Comparison of ENCODE assay signal across 22 cellular contexts in the genomic region with DNA sequence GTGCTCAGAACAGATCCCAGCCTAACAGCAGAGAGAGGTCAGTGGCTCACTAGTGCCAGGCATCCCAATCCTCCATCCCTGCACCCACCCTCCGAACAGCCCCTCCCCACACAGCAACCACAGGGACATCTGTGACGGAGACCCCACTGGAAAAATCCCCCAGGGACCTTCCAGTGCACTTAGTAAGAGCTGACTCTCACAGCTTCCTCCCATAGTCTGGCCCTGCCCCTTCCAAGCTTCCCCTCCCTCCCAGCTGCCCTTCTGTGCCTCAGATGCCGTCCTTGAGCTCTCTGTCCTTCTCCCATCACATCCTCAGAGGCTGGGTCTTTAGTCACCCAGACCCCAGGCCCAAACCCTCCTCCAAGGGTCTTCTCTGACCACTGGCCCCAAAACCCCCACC. TPM values are rescaled to one million over a fixed set of nuclear protein-coding genes. Genes with fewer than 3 reads are reported as not detected.
"Had no signal": no experiment of that assay in that cellular context is flagged by ENCODE, and none has a peak within 500 bp of the region (broad histone marks: within the 10 kb centered on the region; RNA-seq: fewer than 3 reads in every experiment).

No MANE protein-coding gene starts in this region.

- H3K4me1 Mint-ChIP-seq: activated naive CD8-positive, alpha-beta T cell treated with anti-CD3 and anti-CD28 coated beads, Interleukin-2, amount 10 ng/mL, durations not matched to agents 7 days and 5 days; immature natural killer cell had no signal

- H3K36me3 Mint-ChIP-seq: activated CD4-positive, alpha-beta memory T cell treated with anti-CD3 and anti-CD28 coated beads for 36 hours; activated naive CD8-positive, alpha-beta T cell treated with anti-CD3 and anti-CD28 coated beads, Interleukin-2, amount 10 ng/mL, durations not matched to agents 7 days and 5 days; immature natural killer cell; naive thymus-derived CD8-positive, alpha-beta T cell had no signal

- H3K4me1 ChIP-seq: foreskin keratinocyte, left lung, prostate gland, right atrium auricular region, upper lobe of right lung had no signal

- H3K4me3 ChIP-seq: coronary artery, hepatocyte, left lung, lung, ovary, prostate gland, right atrium auricular region, upper lobe of right lung had no signal

- H3K4me3 Mint-ChIP-seq: activated CD4-positive, alpha-beta memory T cell treated with anti-CD3 and anti-CD28 coated beads for 36 hours; activated naive CD4-positive, alpha-beta T cell treated with anti-CD3 and anti-CD28 coated beads for 36 hours; activated naive CD8-positive, alpha-beta T cell treated with anti-CD3 and anti-CD28 coated beads, Interleukin-2, amount 10 ng/mL, durations not matched to agents 7 days and 5 days; immature natural killer cell; naive thymus-derived CD8-positive, alpha-beta T cell; T-helper 1 cell treated with Interleukin-12 subunit alpha and Interleukin-12 subunit beta and Interleukin-4 antibody, amounts not matched to agents 30 μg/mL and 1 μg/mL, for 36 hours had no signal

- H3K9me3 ChIP-seq: left lung, ovary, prostate gland, right atrium auricular region, upper lobe of right lung had no signal

- H3K27ac ChIP-seq: coronary artery, foreskin keratinocyte, hepatocyte, left lung, ovary, prostate gland, right atrium auricular region, upper lobe of right lung had no signal

- H3K36me3 ChIP-seq: left lung, ovary, prostate gland, right atrium auricular region, upper lobe of right lung had no signal

- H3K9me3 Mint-ChIP-seq: activated CD4-positive, alpha-beta memory T cell treated with anti-CD3 and anti-CD28 coated beads for 36 hours; activated naive CD4-positive, alpha-beta T cell treated with anti-CD3 and anti-CD28 coated beads for 36 hours; activated naive CD8-positive, alpha-beta T cell treated with anti-CD3 and anti-CD28 coated beads, Interleukin-2, amount 10 ng/mL, durations not matched to agents 7 days and 5 days; immature natural killer cell; T-helper 1 cell treated with Interleukin-12 subunit alpha and Interleukin-12 subunit beta and Interleukin-4 antibody, amounts not matched to agents 30 μg/mL and 1 μg/mL, for 36 hours had no signal

- H3K27ac Mint-ChIP-seq: activated CD4-positive, alpha-beta memory T cell treated with anti-CD3 and anti-CD28 coated beads for 36 hours; activated naive CD4-positive, alpha-beta T cell treated with anti-CD3 and anti-CD28 coated beads for 36 hours; activated naive CD8-positive, alpha-beta T cell treated with anti-CD3 and anti-CD28 coated beads, Interleukin-2, amount 10 ng/mL, durations not matched to agents 7 days and 5 days; immature natural killer cell had no signal

- DNase-seq: activated CD4-positive, alpha-beta memory T cell treated with anti-CD3 and anti-CD28 coated beads for 36 hours; activated CD4-positive, alpha-beta T cell treated with anti-CD3 and anti-CD28 coated beads for 48 hours; activated effector memory CD4-positive, alpha-beta T cell treated with Interleukin-2 at 50 U/mL for 16 hours; activated naive CD4-positive, alpha-beta T cell treated with anti-CD3 and anti-CD28 coated beads for 36 hours; activated naive CD8-positive, alpha-beta T cell treated with anti-CD3 and anti-CD28 coated beads, Interleukin-2, amount 10 ng/mL, durations not matched to agents 7 days and 5 days; activated T-cell treated with anti-CD3 and anti-CD28 coated beads, Interleukin-2, amount 50 U/mL, for 48 hours; amniotic stem cell; cerebellar nuclear complex; immature natural killer cell; left lung; naive thymus-derived CD8-positive, alpha-beta T cell; ovary; stimulated activated CD4-positive, alpha-beta T cell treated with anti-CD3 and anti-CD28 coated beads, Interleukin-4, amount 100 ng/mL, for 24 hours; stimulated activated naive CD4-positive, alpha-beta T cell treated with Interleukin-2 at 50 U/mL for 16 hours; upper lobe of right lung had no signal

- H3K27me3 ChIP-seq: foreskin keratinocyte, left lung, ovary, right atrium auricular region, upper lobe of right lung had no signal

RNA-seq across cellular contexts. Expression of gene THBS2, which starts 9.7 kb away (rescaled TPM):
- total RNA-seq: activated CD4-positive, alpha-beta memory T cell treated with anti-CD3 and anti-CD28 coated beads for 36 hours; activated naive CD4-positive, alpha-beta T cell treated with anti-CD3 and anti-CD28 coated beads for 36 hours; activated naive CD8-positive, alpha-beta T cell treated with anti-CD3 and anti-CD28 coated beads, Interleukin-2, amount 10 ng/mL, durations not matched to agents 7 days and 5 days; naive thymus-derived CD8-positive, alpha-beta T cell had no signal
